In genomic region chr4:141885112-141885511, GRCh38 we compare ENCODE assay signal across 29 cellular contexts.
"Had no signal": no experiment of that assay in that cellular context is flagged by ENCODE, and none has a peak within 500 bp of the region (broad histone marks: within the 10 kb centered on the region; RNA-seq: fewer than 3 reads in every experiment).

No MANE protein-coding gene starts in this region.

- H3K4me3 ChIP-seq: adrenal gland, cardiac muscle cell had no signal

- H3K27ac ChIP-seq: adrenal gland, cardiac muscle cell, VCaP had no signal

- ATAC-seq: activated CD8-positive, alpha-beta T cell treated with anti-CD3 and anti-CD28 coated beads for 36 hours; activated naive CD4-positive, alpha-beta T cell treated with anti-CD3 and anti-CD28 coated beads, Interleukin-2, amount 50 U/mL, for 72 hours; activated T-cell treated with anti-CD3 and anti-CD28 coated beads, Interleukin-2, amount 50 U/mL, for 4 hours; activated T-cell treated with anti-CD3 and anti-CD28 coated beads, Interleukin-2, amount 50 U/mL, for 72 hours; activated T-helper 17 cell treated with anti-CD3 and anti-CD28 coated beads, Interleukin-2, amount 50 U/mL, for 72 hours had no signal

- H3K36me3 ChIP-seq: adrenal gland, cardiac muscle cell had no signal

- DNase-seq: activated B cell treated with CpG ODN at 0.5 μM for 24 hours; activated CD4-positive, alpha-beta memory T cell treated with anti-CD3 and anti-CD28 coated beads for 36 hours; activated CD4-positive, alpha-beta T cell treated with anti-CD3 and anti-CD28 coated beads for 4 hours; activated CD4-positive, alpha-beta T cell treated with anti-CD3 and anti-CD28 coated beads, Interleukin-2, amount 10 ng/mL, durations not matched to agents 7 days and 5 days; activated CD4-positive, CD25-positive, alpha-beta regulatory T cell treated with anti-CD3 and anti-CD28 coated beads, Interleukin-2, amount 50 U/mL, for 72 hours; activated CD8-positive, alpha-beta memory T cell treated with anti-CD3 and anti-CD28 coated beads, Interleukin-2, amount 50 U/mL, for 4 hours; activated CD8-positive, alpha-beta T cell treated with anti-CD3 and anti-CD28 coated beads for 36 hours; activated effector memory CD4-positive, alpha-beta T cell treated with anti-CD3 and anti-CD28 coated beads, Interleukin-2, amount 50 U/mL, for 16 hours; activated gamma-delta T cell treated with Interleukin-2 at 50 U/mL for 16 hours; activated naive CD4-positive, alpha-beta T cell; activated naive CD4-positive, alpha-beta T cell treated with anti-CD3 and anti-CD28 coated beads for 36 hours; activated naive CD4-positive, alpha-beta T cell treated with anti-CD3 and anti-CD28 coated beads, Interleukin-2, amount 50 U/mL, for 16 hours; activated naive CD8-positive, alpha-beta T cell treated with anti-CD3 and anti-CD28 coated beads for 36 hours; activated T-cell treated with anti-CD3 and anti-CD28 coated beads for 4 hours; activated T-cell treated with anti-CD3 and anti-CD28 coated beads, Interleukin-2, amount 50 U/mL, for 1 hour; activated T-cell treated with anti-CD3 and anti-CD28 coated beads, Interleukin-2, amount 50 U/mL, for 4 hours; activated T-cell treated with anti-CD3 and anti-CD28 coated beads, Interleukin-2, amount 50 U/mL, for 72 hours; adrenal gland; amniotic stem cell; aorta; caudate nucleus; cerebellar nuclear complex; T-helper 1 cell; T-helper 2 cell; T-helper 9 cell had no signal

- H3K27me3 ChIP-seq: adrenal gland, cardiac muscle cell had no signal

- H3K9me3 ChIP-seq: adrenal gland had no signal

- H3K4me1 ChIP-seq: adrenal gland had no signal
